ENCODE assay signal across 8 cellular contexts in the genomic region with DNA sequence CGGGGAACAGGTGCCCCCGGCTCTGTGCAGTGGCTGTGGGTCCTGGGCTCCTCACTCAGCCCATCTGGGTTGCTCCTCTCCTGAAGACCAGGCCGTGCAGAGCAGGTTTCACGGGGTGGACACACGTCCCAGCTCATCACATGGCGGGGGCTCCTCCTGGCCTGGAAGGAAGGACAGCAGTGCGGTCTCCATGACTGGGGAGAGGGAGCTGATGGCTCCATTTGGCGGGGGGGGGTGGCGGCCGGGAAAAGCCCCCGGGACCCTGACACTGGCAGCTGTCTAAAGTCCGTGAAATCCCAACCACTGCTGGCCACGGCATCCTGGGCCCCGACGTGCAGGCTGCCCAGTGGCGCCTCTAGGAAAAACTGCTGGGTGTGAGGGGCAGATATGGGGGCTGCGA.
"Had no signal": no experiment of that assay in that cellular context is flagged by ENCODE, and none has a peak within 500 bp of the region (broad histone marks: within the 10 kb centered on the region; RNA-seq: fewer than 3 reads in every experiment).

No MANE protein-coding gene starts in this region.

- H3K4me3 Mint-ChIP-seq: GM23338, H9, HFFc6 had no signal

- H3K4me2 ChIP-seq: GM23338 had no signal

- H3K27ac ChIP-seq: GM23248 had no signal

- H3K36me3 ChIP-seq: HAP-1 had no signal

- H3K4me3 ChIP-seq: GM23248, GM23338, HAP-1 had no signal

- H3K4me1 ChIP-seq: HAP-1 had no signal

- H3K9ac ChIP-seq: GM23248 had no signal

- H2AFZ ChIP-seq: GM23248, GM23338 had no signal

- DNase-seq: GM23248, GOT3, H7, H9, HCEC 1CT, HFFc6 had no signal

- H3K9me3 ChIP-seq: HAP-1 had no signal

- H3K27ac Mint-ChIP-seq: GM23338, H9, HFFc6 had no signal

- H3K9me3 Mint-ChIP-seq: H9 had no signal
